Comparison of ENCODE assay signal across 2 cellular contexts in genomic region chr2:43152711-43153627, GRCh38.
TF ChIP-seq lines count a peak whose summit lies in the region.

No MANE protein-coding gene starts in this region.

TF ChIP-seq in A549, 52 proteins besides CTCF, POLR2A, EP300 and RAD21 (continued from another document):
- no peak for TF ChIP-seq PBX3 (IDR thresholded peaks at IDR 0.05)
- TF ChIP-seq NR3C1 (IDR thresholded peaks at IDR 0.05) = no peak
- TF ChIP-seq NFE2L2 (conservative IDR thresholded peaks at IDR 0.05; ENCODE audit: low read length) = no peak
- TF ChIP-seq HMGXB4 (CRISPR knock-in tag; IDR thresholded peaks at IDR 0.05; ENCODE audit: borderline replicate concordance) = no peak
- no peak for TF ChIP-seq FOXS1 (CRISPR knock-in tag; IDR thresholded peaks at IDR 0.05)
- no peak for TF ChIP-seq MAFK (IDR thresholded peaks at IDR 0.05; ENCODE audit: partially characterized antibody)
- TF ChIP-seq ESRRA (IDR thresholded peaks at IDR 0.05; ENCODE audit: borderline replicate concordance, low read length) = no peak
- TF ChIP-seq REST (IDR thresholded peaks at IDR 0.05) = no peak
- no peak for TF ChIP-seq SMC3 (IDR thresholded peaks at IDR 0.05)
- TF ChIP-seq SREBF2 (IDR thresholded peaks at IDR 0.05) = no peak
- TF ChIP-seq HEYL (CRISPR knock-in tag; IDR thresholded peaks at IDR 0.05) = no peak
- no peak for TF ChIP-seq CEBPB (IDR thresholded peaks at IDR 0.05)
- no peak for TF ChIP-seq USF2 (IDR thresholded peaks at IDR 0.05)

TF ChIP-seq in GM23338, 12 proteins besides CTCF, POLR2A, EP300 and RAD21 (continued from another document):
- TF ChIP-seq ZNF462 (CRISPR knock-in tag; IDR thresholded peaks at IDR 0.05) (no peak), EZH2 (IDR thresholded peaks at IDR 0.05; ENCODE audit: low read depth, unreplicated experiment) (no peak)
